11 cellular contexts compared by ENCODE assay signal in genomic region chrX:47497274-47497673, GRCh38. TPM values are rescaled to one million over a fixed set of nuclear protein-coding genes. Genes with fewer than 3 reads are reported as not detected.
DNase-seq lines count a peak whose midpoint lies in the region; ATAC-seq and TF ChIP-seq lines count a peak whose summit lies in the region.
"Had no signal": no experiment of that assay in that cellular context is flagged by ENCODE, and none has a peak within 500 bp of the region (broad histone marks: within the 10 kb centered on the region; RNA-seq: fewer than 3 reads in every experiment).

No MANE protein-coding gene starts in this region.

- H3K4me3 ChIP-seq in SK-N-MC (no peak overlapping the region), hepatocyte (no peak overlapping the region), mesendoderm (ENCODE audit: low read length) (no peak overlapping the region)

- H3K36me3 ChIP-seq in SK-N-MC (ENCODE audit: insufficient read depth, low read length) (no peaks in the 10 kb centered on the region), hepatocyte (replicated peaks; ENCODE audit: insufficient read depth, low read depth) (no peaks in the 10 kb centered on the region), mesendoderm (ENCODE audit: control insufficient read depth, insufficient read depth, low read length) (no peaks in the 10 kb centered on the region)

- H3K9me3 ChIP-seq in SK-N-MC (ENCODE audit: low read depth, low read length) (no peaks in the 10 kb centered on the region), hepatocyte (ENCODE audit: low read depth) (no peaks in the 10 kb centered on the region)

- WGBS in hepatocyte (ENCODE audit: low lambda C conversion rate, missing lambda C conversion rate) = 69% methylated on average over 2 of the region's 2 CpGs
- no CpG with 5 or more reads among the region's 2 CpGs for WGBS in mesendoderm (ENCODE audit: extremely low coverage, insufficient coverage, low lambda C conversion rate)

- H3K18ac ChIP-seq in mesendoderm (ENCODE audit: low read length) = no peak overlapping the region

- H3K9me2 ChIP-seq in hepatocyte (replicated peaks; ENCODE audit: insufficient read depth) = no peaks in the 10 kb centered on the region

- no peak overlapping the region for H2AK5ac ChIP-seq in mesendoderm (ENCODE audit: low read length)

- no peak overlapping the region for H3K4ac ChIP-seq in mesendoderm (ENCODE audit: low read depth, low read length)

- H4K20me1 ChIP-seq in hepatocyte (ENCODE audit: insufficient read depth, poor library complexity, severe bottlenecking) = no peaks in the 10 kb centered on the region

- H2BK15ac ChIP-seq in mesendoderm (replicated peaks; ENCODE audit: low read depth) = no peak overlapping the region

- no peak overlapping the region for H3K23ac ChIP-seq in mesendoderm (ENCODE audit: low read length)

- no peak for DNase-seq in AG09319 (ENCODE audit: extremely low read depth, low read depth)
- no peak for DNase-seq in GM13977 (ENCODE audit: low spot score)
- no peak for DNase-seq in SK-N-MC (ENCODE audit: low read depth, low spot score)
- no peak for DNase-seq in hepatocyte (ENCODE audit: low spot score)
- no peak for DNase-seq in ureter (ENCODE audit: low spot score)
- no peak for DNase-seq in mesendoderm
- DNase-seq: activated CD4-positive, alpha-beta T cell treated with anti-CD3 and anti-CD28 coated beads for 48 hours; midbrain; NCI-H187 had no signal

- no peak overlapping the region for H3K4me2 ChIP-seq in hepatocyte
- no peak overlapping the region for H3K4me2 ChIP-seq in mesendoderm (ENCODE audit: low read length)

- H3K9ac ChIP-seq in SK-N-MC (ENCODE audit: insufficient read length) (peak overlapping the region; percentile 39), mesendoderm (ENCODE audit: low read length) (no peak overlapping the region)

- no peak overlapping the region for H3K56ac ChIP-seq in mesendoderm (ENCODE audit: low read length)

- peak; percentile 46 for TF ChIP-seq CTCF in AG09319 (IDR thresholded peaks at IDR 0.05; ENCODE audit: low read depth, low read length)
- peak; percentile 27 for TF ChIP-seq CTCF in GM13977 (IDR thresholded peaks at IDR 0.05; ENCODE audit: extremely low read depth, insufficient read depth, missing control alignments)
- peak; percentile 44 for TF ChIP-seq CTCF in hepatocyte (IDR thresholded peaks at IDR 0.05; ENCODE audit: poor library complexity)

- no peak overlapping the region for H4K8ac ChIP-seq in mesendoderm (ENCODE audit: low read depth, low read length)

- H3K27ac ChIP-seq in SK-N-MC (peak overlapping the region; percentile 34), hepatocyte (no peak overlapping the region), mesendoderm (ENCODE audit: low read depth, low read length) (no peak overlapping the region)

- in situ Hi-C loops in GM13977 (cut with MboI; ENCODE audit: low pct_unique_long_range_greater_than_20kb, low sequenced_read_pairs, unreplicated experiment) = no loop called here

- H2BK120ac ChIP-seq in mesendoderm (ENCODE audit: low read depth, low read length) = no peak overlapping the region

- H3K27me3 ChIP-seq in hepatocyte (no peaks in the 10 kb centered on the region), mesendoderm (ENCODE audit: insufficient read depth, low read length, poor library complexity) (no peaks in the 10 kb centered on the region)

- no peak overlapping the region for H2AFZ ChIP-seq in hepatocyte

- no peaks in the 10 kb centered on the region for H3K79me1 ChIP-seq in mesendoderm (ENCODE audit: low read length)

- no peak overlapping the region for H2BK5ac ChIP-seq in mesendoderm (ENCODE audit: low read length)

- H3K4me1 ChIP-seq in hepatocyte (ENCODE audit: insufficient read depth) (no peaks in the 10 kb centered on the region), mesendoderm (ENCODE audit: control insufficient read depth, low read depth, low read length) (no peaks in the 10 kb centered on the region)

- no peaks in the 10 kb centered on the region for H3K79me2 ChIP-seq in hepatocyte
- H3K79me2 ChIP-seq in mesendoderm (ENCODE audit: control insufficient read depth, insufficient read depth, low read length) = no peaks in the 10 kb centered on the region

- ATAC-seq in GM21526 (IDR thresholded peaks at IDR 0.05; ENCODE audit: low FRiP score, unreplicated experiment) (no peak), GM19455 (IDR thresholded peaks at IDR 0.05; ENCODE audit: unreplicated experiment) (no peak)

- no peak overlapping the region for H4K5ac ChIP-seq in mesendoderm (ENCODE audit: low read length)

RNA-seq across cellular contexts. Expression of gene ZNF41, which starts 14.3 kb away (rescaled TPM):
- total RNA-seq in hepatocyte (4.3 and 5.3 TPM in 2 replicates), ureter (15.7 TPM)
- polyA plus RNA-seq in hepatocyte = 2.1 and 2.2 TPM in 2 replicates
- polyA plus RNA-seq in mesendoderm (2013, experiment 1 of 2) = 2.8 TPM
- 2.7 TPM for polyA plus RNA-seq in mesendoderm (2013, experiment 2 of 2)
